Comparison of ENCODE assay signal across 8 cellular contexts in genomic region chr4:140253556-140254027, GRCh38.
DNase-seq lines count a peak whose midpoint lies in the region; ATAC-seq and TF ChIP-seq lines count a peak whose summit lies in the region.

No MANE protein-coding gene starts in this region.

- H3K4me2 ChIP-seq in DND-41 (ENCODE audit: insufficient read depth, low read length), result peak overlapping the region; percentile 86; the same call in 1 of the 2 replicates

- TF ChIP-seq POLR2A in GM18505 (IDR thresholded peaks at IDR 0.05; ENCODE audit: borderline replicate concordance, extremely low read depth, insufficient read depth, insufficient read length), result no peak

- H3K4me3 ChIP-seq in DND-41 (ENCODE audit: low read depth in 1 of 2, low read length in 2 of 2) (0 out of 4 replicates have a peak overlapping the region, but pooled peaks of 1 of the 2 experiments have one; percentile 69), retinal pigment epithelial cell (ENCODE audit: low read length) (peak overlapping the region; percentile 9)

- no peaks in the 10 kb centered on the region for H4K20me1 ChIP-seq in DND-41 (ENCODE audit: insufficient read depth, low read length)

- H3K27ac ChIP-seq in DND-41 (ENCODE audit: low read length), result no peak overlapping the region
- H3K27ac ChIP-seq in RWPE1, result no peak overlapping the region
- peak overlapping the region; percentile 52 for H3K27ac ChIP-seq in epithelial cell of prostate

- H3K79me2 ChIP-seq in DND-41 (ENCODE audit: insufficient read depth, low read length), result no peaks in the 10 kb centered on the region

- peak overlapping the region; percentile 75; the same call in 1 of the 2 replicates for H3K9ac ChIP-seq in DND-41 (ENCODE audit: low read depth, low read length)

- no peaks in the 10 kb centered on the region for H3K36me3 ChIP-seq in DND-41 (ENCODE audit: insufficient read depth, low read length)

- peak overlapping the region; percentile 47; the same call in 1 of the 2 replicates for H2AFZ ChIP-seq in DND-41 (ENCODE audit: low read depth, low read length)

- POLR2A ChIA-PET in RWPE1 (lab: Yijun Ruan, JAX; ENCODE audit: low non-redundant PET), result interaction anchor here (0.7 kb wide), 1 partner anchor 436 kb away, joined by 5 read pairs; no protein-coding TSS in a partner anchor

- ATAC-seq in DND-41 (ENCODE audit: insufficient read depth, low read depth) (no peak), GM18505 (IDR thresholded peaks at IDR 0.05; ENCODE audit: unreplicated experiment) (no peak), GM18867 (IDR thresholded peaks at IDR 0.05; ENCODE audit: unreplicated experiment) (no peak), GM21526 (IDR thresholded peaks at IDR 0.05; ENCODE audit: low FRiP score, unreplicated experiment) (no peak)

- no peak for TF ChIP-seq CTCF in DND-41 (IDR thresholded peaks at IDR 0.05; ENCODE audit: borderline replicate concordance, extremely low read depth, low read length, poor library complexity, severe bottlenecking)
- peak; percentile 48 for TF ChIP-seq CTCF in RWPE1 (conservative IDR thresholded peaks at IDR 0.05; ENCODE audit: low read depth)
- TF ChIP-seq CTCF in retinal pigment epithelial cell (conservative IDR thresholded peaks at IDR 0.05; ENCODE audit: low read depth, low read length), result no peak

- H3K9me3 ChIP-seq in DND-41 (ENCODE audit: insufficient read depth, low read length, severe bottlenecking), result no peaks in the 10 kb centered on the region

- H3K4me1 ChIP-seq in DND-41 (ENCODE audit: insufficient read depth, low read length), result peaks cover 13% of the 10 kb centered on the region

- DNase-seq in DND-41 (no peak), RWPE1 (ENCODE audit: low spot score) (no peak), epithelial cell of prostate (ENCODE audit: low read depth, low spot score) (no peak), retinal pigment epithelial cell (ENCODE audit: low read depth) (no peak), mesenteric fat pad (ENCODE audit: low spot score) (no peak)

- H3K27me3 ChIP-seq in DND-41 (ENCODE audit: insufficient read depth, low read length, poor library complexity), result peaks cover 12% of the 10 kb centered on the region

- CTCF ChIA-PET in RWPE1 (lab: Yijun Ruan, JAX), result interaction anchor here (0.6 to 1.8 kb wide), 13 partner anchors 10 to 580 kb away, joined by 3 to 5 read pairs (median 4); partner anchors contain the start of gene MAML3
